Comparison of ENCODE assay signal across 1 cellular context in the genomic region with DNA sequence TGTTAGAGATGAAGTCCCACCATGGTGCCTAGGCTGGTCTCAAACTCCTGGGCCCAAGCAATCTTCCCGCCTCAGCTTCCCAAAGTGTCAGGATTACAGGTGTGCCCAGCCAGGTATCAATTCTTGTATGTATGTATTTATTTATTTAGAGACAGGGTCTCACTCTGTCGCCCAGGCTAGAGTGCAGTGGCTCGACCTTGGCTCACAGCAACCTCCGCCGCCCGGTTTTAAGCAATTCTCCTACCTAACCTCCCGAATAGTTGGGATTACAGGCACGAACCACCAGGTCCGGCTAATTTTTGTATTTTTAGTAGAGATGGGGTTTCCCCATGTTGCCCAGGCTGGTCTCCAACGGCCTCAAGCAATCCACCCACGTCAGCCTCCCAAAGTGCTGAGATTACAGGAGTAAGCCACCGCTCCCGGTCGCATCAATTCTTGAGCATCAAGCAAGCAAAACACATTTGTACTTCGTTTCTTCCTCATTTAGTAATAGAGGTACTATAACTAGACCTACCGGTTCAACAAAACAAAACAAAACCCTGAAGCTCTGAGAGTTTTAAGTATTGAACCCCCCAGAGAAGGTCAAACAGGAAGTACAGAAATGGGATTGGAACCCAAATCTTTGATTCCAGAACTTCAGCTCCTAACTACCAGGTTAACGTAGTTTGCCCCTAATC.
A peak's percentile ranks its signal among the peaks of the same experiment; 100 is the strongest.
TF ChIP-seq lines count a peak whose summit lies in the region.

No MANE protein-coding gene starts in this region.

TF ChIP-seq in GM12878, 131 proteins besides CTCF, POLR2A, EP300 and RAD21:
- no peak for TF ChIP-seq CREM (IDR thresholded peaks at IDR 0.05; ENCODE audit: low read depth)
- 0 out of 2 replicates have a peak, but pooled peaks have one; percentile 37 for TF ChIP-seq NR2F1 (conservative IDR thresholded peaks at IDR 0.05)
- TF ChIP-seq EGR1 (IDR thresholded peaks at IDR 0.05; ENCODE audit: borderline replicate concordance in 1 of 2, low read depth in 2 of 2, low read length in 2 of 2): 0 out of 3 replicates have a peak, but pooled peaks of 1 of the 2 experiments have one; percentile 19
- TF ChIP-seq, protein P1, sequence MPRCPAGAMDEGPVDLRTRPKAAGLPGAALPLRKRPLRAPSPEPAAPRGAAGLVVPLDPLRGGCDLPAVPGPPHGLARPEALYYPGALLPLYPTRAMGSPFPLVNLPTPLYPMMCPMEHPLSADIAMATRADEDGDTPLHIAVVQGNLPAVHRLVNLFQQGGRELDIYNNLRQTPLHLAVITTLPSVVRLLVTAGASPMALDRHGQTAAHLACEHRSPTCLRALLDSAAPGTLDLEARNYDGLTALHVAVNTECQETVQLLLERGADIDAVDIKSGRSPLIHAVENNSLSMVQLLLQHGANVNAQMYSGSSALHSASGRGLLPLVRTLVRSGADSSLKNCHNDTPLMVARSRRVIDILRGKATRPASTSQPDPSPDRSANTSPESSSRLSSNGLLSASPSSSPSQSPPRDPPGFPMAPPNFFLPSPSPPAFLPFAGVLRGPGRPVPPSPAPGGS (IDR thresholded peaks at IDR 0.05; ENCODE audit: borderline replicate concordance, insufficient read depth, low read depth, low read length, poor library complexity, severe bottlenecking): no peak
- no peak for TF ChIP-seq PAX5 (IDR thresholded peaks at IDR 0.05; ENCODE audit: borderline replicate concordance, low read depth, low read length)
